Comparison of ENCODE assay signal across 1 cellular context in the genomic region with DNA sequence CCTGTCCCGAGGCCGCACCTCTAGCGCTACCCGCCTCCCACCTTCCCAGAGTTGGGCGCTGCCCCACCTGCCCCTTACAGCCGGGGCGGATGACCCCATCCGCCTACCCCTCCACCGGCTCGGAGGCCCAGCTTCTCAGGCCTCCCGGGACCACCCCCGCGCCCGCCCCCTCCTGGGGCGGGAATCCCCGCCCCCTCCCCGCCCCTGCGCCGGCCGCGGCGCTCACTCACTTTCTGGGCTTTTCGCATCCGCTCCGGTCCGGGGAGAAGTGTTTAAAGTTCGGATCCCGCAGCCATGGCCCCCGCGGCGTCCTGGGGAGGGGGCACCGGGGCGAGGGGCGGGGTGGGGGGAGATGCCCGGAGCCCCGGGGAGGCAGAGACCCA.
TF ChIP-seq lines count a peak whose summit lies in the region.

No MANE protein-coding gene starts in this region.

TF ChIP-seq in K562, 482 proteins besides CTCF, POLR2A, EP300 and RAD21:
- TF ChIP-seq ZNF239 (CRISPR knock-in tag; IDR thresholded peaks at IDR 0.05) (no peak), ZBTB7A (IDR thresholded peaks at IDR 0.05; ENCODE audit: borderline replicate concordance, control insufficient read depth, low read depth, low read length) (peak; percentile 23; the same call in 1 of the 2 replicates), ZNF384 (IDR thresholded peaks at IDR 0.05; ENCODE audit: low read depth, low read length) (no peak), EZH2 (IDR thresholded peaks at IDR 0.05; ENCODE audit: borderline replicate concordance, low read depth, low read length) (no peak), HMG20B (CRISPR knock-in tag; IDR thresholded peaks at IDR 0.05) (no peak), HNRNPH1 (optimal IDR thresholded peaks at IDR 0.05; ENCODE audit: low read depth, low read length) (no peak), ZNF140 (CRISPR knock-in tag; IDR thresholded peaks at IDR 0.05) (no peak), EGR1 (conservative IDR thresholded peaks at IDR 0.05) (peak; percentile 67), RBM39 (optimal IDR thresholded peaks at IDR 0.05; ENCODE audit: low read depth, low read length) (no peak), ARNT (IDR thresholded peaks at IDR 0.05) (no peak), POLR2G (IDR thresholded peaks at IDR 0.05; ENCODE audit: low read depth, low read length) (no peak)
- TF ChIP-seq, protein P1, sequence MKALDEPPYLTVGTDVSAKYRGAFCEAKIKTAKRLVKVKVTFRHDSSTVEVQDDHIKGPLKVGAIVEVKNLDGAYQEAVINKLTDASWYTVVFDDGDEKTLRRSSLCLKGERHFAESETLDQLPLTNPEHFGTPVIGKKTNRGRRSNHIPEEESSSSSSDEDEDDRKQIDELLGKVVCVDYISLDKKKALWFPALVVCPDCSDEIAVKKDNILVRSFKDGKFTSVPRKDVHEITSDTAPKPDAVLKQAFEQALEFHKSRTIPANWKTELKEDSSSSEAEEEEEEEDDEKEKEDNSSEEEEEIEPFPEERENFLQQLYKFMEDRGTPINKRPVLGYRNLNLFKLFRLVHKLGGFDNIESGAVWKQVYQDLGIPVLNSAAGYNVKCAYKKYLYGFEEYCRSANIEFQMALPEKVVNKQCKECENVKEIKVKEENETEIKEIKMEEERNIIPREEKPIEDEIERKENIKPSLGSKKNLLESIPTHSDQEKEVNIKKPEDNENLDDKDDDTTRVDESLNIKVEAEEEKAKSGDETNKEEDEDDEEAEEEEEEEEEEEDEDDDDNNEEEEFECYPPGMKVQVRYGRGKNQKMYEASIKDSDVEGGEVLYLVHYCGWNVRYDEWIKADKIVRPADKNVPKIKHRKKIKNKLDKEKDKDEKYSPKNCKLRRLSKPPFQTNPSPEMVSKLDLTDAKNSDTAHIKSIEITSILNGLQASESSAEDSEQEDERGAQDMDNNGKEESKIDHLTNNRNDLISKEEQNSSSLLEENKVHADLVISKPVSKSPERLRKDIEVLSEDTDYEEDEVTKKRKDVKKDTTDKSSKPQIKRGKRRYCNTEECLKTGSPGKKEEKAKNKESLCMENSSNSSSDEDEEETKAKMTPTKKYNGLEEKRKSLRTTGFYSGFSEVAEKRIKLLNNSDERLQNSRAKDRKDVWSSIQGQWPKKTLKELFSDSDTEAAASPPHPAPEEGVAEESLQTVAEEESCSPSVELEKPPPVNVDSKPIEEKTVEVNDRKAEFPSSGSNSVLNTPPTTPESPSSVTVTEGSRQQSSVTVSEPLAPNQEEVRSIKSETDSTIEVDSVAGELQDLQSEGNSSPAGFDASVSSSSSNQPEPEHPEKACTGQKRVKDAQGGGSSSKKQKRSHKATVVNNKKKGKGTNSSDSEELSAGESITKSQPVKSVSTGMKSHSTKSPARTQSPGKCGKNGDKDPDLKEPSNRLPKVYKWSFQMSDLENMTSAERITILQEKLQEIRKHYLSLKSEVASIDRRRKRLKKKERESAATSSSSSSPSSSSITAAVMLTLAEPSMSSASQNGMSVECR (CRISPR knock-in tag; IDR thresholded peaks at IDR 0.05), result 0 out of 2 replicates have a peak, but pooled peaks have one; percentile 4
- TF ChIP-seq, protein P2, sequence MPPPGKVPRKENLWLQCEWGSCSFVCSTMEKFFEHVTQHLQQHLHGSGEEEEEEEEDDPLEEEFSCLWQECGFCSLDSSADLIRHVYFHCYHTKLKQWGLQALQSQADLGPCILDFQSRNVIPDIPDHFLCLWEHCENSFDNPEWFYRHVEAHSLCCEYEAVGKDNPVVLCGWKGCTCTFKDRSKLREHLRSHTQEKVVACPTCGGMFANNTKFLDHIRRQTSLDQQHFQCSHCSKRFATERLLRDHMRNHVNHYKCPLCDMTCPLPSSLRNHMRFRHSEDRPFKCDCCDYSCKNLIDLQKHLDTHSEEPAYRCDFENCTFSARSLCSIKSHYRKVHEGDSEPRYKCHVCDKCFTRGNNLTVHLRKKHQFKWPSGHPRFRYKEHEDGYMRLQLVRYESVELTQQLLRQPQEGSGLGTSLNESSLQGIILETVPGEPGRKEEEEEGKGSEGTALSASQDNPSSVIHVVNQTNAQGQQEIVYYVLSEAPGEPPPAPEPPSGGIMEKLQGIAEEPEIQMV (tag; conservative IDR thresholded peaks at IDR 0.05; ENCODE audit: low read depth), result no peak
